In genomic region chr12:30822385-30823139, GRCh38 we compare ENCODE assay signal across 2 cellular contexts.
TF ChIP-seq lines count a peak whose summit lies in the region.

No MANE protein-coding gene starts in this region.

TF ChIP-seq in SK-N-SH, 30 proteins besides CTCF, POLR2A, EP300 and RAD21 (continued from another document):
- TF ChIP-seq, protein P1, sequence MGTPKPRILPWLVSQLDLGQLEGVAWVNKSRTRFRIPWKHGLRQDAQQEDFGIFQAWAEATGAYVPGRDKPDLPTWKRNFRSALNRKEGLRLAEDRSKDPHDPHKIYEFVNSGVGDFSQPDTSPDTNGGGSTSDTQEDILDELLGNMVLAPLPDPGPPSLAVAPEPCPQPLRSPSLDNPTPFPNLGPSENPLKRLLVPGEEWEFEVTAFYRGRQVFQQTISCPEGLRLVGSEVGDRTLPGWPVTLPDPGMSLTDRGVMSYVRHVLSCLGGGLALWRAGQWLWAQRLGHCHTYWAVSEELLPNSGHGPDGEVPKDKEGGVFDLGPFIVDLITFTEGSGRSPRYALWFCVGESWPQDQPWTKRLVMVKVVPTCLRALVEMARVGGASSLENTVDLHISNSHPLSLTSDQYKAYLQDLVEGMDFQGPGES (IDR thresholded peaks at IDR 0.05; ENCODE audit: low read depth, low read length): no peak
- TF ChIP-seq SMC3 (IDR thresholded peaks at IDR 0.05; ENCODE audit: low read depth, low read length) (no peak), RFX5 (IDR thresholded peaks at IDR 0.05; ENCODE audit: low read length) (no peak), NFIC (IDR thresholded peaks at IDR 0.05; ENCODE audit: borderline replicate concordance) (no peak), FOXM1 (IDR thresholded peaks at IDR 0.05; ENCODE audit: low read depth) (no peak), RXRA (IDR thresholded peaks at IDR 0.05; ENCODE audit: borderline replicate concordance, low read depth) (no peak), USF1 (IDR thresholded peaks at IDR 0.05; ENCODE audit: borderline replicate concordance, low read depth) (no peak), USF2 (IDR thresholded peaks at IDR 0.05; ENCODE audit: borderline replicate concordance, low read depth, low read length) (no peak), MXI1 (IDR thresholded peaks at IDR 0.05; ENCODE audit: low read depth, low read length) (no peak), NRF1 (IDR thresholded peaks at IDR 0.05; ENCODE audit: low read depth, low read length) (no peak), TAF1 (IDR thresholded peaks at IDR 0.05; ENCODE audit: borderline replicate concordance, low read depth, low read length) (no peak), MEF2A (IDR thresholded peaks at IDR 0.05; ENCODE audit: borderline replicate concordance, low read depth) (no peak), FOSL2 (IDR thresholded peaks at IDR 0.05; ENCODE audit: borderline replicate concordance, low read depth) (no peak), SIN3A (IDR thresholded peaks at IDR 0.05; ENCODE audit: borderline replicate concordance, low read depth, low read length) (no peak), EZH2phosphoT487 (IDR thresholded peaks at IDR 0.05; ENCODE audit: borderline replicate concordance, low read depth) (no peak)
- TF ChIP-seq, protein P2, sequence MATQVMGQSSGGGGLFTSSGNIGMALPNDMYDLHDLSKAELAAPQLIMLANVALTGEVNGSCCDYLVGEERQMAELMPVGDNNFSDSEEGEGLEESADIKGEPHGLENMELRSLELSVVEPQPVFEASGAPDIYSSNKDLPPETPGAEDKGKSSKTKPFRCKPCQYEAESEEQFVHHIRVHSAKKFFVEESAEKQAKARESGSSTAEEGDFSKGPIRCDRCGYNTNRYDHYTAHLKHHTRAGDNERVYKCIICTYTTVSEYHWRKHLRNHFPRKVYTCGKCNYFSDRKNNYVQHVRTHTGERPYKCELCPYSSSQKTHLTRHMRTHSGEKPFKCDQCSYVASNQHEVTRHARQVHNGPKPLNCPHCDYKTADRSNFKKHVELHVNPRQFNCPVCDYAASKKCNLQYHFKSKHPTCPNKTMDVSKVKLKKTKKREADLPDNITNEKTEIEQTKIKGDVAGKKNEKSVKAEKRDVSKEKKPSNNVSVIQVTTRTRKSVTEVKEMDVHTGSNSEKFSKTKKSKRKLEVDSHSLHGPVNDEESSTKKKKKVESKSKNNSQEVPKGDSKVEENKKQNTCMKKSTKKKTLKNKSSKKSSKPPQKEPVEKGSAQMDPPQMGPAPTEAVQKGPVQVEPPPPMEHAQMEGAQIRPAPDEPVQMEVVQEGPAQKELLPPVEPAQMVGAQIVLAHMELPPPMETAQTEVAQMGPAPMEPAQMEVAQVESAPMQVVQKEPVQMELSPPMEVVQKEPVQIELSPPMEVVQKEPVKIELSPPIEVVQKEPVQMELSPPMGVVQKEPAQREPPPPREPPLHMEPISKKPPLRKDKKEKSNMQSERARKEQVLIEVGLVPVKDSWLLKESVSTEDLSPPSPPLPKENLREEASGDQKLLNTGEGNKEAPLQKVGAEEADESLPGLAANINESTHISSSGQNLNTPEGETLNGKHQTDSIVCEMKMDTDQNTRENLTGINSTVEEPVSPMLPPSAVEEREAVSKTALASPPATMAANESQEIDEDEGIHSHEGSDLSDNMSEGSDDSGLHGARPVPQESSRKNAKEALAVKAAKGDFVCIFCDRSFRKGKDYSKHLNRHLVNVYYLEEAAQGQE (IDR thresholded peaks at IDR 0.05; ENCODE audit: low read depth, low read length): no peak
- TF ChIP-seq, protein P3, sequence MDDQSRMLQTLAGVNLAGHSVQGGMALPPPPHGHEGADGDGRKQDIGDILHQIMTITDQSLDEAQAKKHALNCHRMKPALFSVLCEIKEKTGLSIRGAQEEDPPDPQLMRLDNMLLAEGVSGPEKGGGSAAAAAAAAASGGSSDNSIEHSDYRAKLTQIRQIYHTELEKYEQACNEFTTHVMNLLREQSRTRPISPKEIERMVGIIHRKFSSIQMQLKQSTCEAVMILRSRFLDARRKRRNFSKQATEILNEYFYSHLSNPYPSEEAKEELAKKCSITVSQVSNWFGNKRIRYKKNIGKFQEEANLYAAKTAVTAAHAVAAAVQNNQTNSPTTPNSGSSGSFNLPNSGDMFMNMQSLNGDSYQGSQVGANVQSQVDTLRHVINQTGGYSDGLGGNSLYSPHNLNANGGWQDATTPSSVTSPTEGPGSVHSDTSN (IDR thresholded peaks at IDR 0.05): no peak
TF ChIP-seq in SK-N-SH: peak in this region for 0.

TF ChIP-seq in SK-N-SH treated with all-trans-retinoic acid at 6 μM for 48 hours, 23 proteins besides CTCF, POLR2A, EP300 and RAD21 (continued from another document):
- TF ChIP-seq, protein P4, sequence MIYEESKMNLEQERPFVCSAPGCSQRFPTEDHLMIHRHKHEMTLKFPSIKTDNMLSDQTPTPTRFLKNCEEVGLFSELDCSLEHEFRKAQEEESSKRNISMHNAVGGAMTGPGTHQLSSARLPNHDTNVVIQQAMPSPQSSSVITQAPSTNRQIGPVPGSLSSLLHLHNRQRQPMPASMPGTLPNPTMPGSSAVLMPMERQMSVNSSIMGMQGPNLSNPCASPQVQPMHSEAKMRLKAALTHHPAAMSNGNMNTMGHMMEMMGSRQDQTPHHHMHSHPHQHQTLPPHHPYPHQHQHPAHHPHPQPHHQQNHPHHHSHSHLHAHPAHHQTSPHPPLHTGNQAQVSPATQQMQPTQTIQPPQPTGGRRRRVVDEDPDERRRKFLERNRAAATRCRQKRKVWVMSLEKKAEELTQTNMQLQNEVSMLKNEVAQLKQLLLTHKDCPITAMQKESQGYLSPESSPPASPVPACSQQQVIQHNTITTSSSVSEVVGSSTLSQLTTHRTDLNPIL (CRISPR knock-in tag; IDR thresholded peaks at IDR 0.05; ENCODE audit: low read depth): no peak
- TF ChIP-seq TCF4 (CRISPR knock-in tag; IDR thresholded peaks at IDR 0.05; ENCODE audit: borderline replicate concordance): no peak
- TF ChIP-seq, protein P5, sequence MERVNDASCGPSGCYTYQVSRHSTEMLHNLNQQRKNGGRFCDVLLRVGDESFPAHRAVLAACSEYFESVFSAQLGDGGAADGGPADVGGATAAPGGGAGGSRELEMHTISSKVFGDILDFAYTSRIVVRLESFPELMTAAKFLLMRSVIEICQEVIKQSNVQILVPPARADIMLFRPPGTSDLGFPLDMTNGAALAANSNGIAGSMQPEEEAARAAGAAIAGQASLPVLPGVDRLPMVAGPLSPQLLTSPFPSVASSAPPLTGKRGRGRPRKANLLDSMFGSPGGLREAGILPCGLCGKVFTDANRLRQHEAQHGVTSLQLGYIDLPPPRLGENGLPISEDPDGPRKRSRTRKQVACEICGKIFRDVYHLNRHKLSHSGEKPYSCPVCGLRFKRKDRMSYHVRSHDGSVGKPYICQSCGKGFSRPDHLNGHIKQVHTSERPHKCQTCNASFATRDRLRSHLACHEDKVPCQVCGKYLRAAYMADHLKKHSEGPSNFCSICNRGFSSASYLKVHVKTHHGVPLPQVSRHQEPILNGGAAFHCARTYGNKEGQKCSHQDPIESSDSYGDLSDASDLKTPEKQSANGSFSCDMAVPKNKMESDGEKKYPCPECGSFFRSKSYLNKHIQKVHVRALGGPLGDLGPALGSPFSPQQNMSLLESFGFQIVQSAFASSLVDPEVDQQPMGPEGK (CRISPR knock-in tag; IDR thresholded peaks at IDR 0.05; ENCODE audit: borderline replicate concordance): no peak
- TF ChIP-seq POU6F1 (CRISPR knock-in tag; IDR thresholded peaks at IDR 0.05; ENCODE audit: borderline replicate concordance, low read depth): no peak
- TF ChIP-seq ESRRG (CRISPR knock-in tag; IDR thresholded peaks at IDR 0.05): no peak
- no peak for TF ChIP-seq ZNF8 (CRISPR knock-in tag; IDR thresholded peaks at IDR 0.05)
- no peak for TF ChIP-seq OSR1 (CRISPR knock-in tag; IDR thresholded peaks at IDR 0.05)
